In genomic region chr11:83088965-83089364, GRCh38 we compare ENCODE assay signal across 14 cellular contexts. TPM values are rescaled to one million over a fixed set of nuclear protein-coding genes. Genes with fewer than 3 reads are reported as not detected.
DNase-seq lines count a peak whose midpoint lies in the region; ATAC-seq and TF ChIP-seq lines count a peak whose summit lies in the region.
"Had no signal": no experiment of that assay in that cellular context is flagged by ENCODE, and none has a peak within 500 bp of the region (broad histone marks: within the 10 kb centered on the region; RNA-seq: fewer than 3 reads in every experiment).

No MANE protein-coding gene starts in this region.

- DNase-seq in DMS53 (lab: John Stamatoyannopoulos, UW) (peak; percentile 46), DMS53 treated with DMSO at 0.1 percent for 48 hours (lab: John Stamatoyannopoulos, UW; ENCODE audit: unreplicated experiment) (no peak), HCT116 (ENCODE audit: low read depth, low spot score) (no peak), T-helper 17 cell (no peak), foreskin keratinocyte (no peak), MG63 (no peak)
- DNase-seq in CD4-positive, alpha-beta memory T cell = no peak
- DNase-seq: activated CD4-positive, CD25-positive, alpha-beta regulatory T cell; dermis blood vessel endothelial cell; NCI-H1048; NCI-H345; pancreas had no signal

- H3K36me3 ChIP-seq in HCT116 (ENCODE audit: control insufficient read depth in 1 of 2, insufficient read depth in 2 of 2, low read length in 2 of 2) (no peaks in the 10 kb centered on the region), MG63 (no peaks in the 10 kb centered on the region)
- H3K36me3 ChIP-seq in CD4-positive, alpha-beta memory T cell (ENCODE audit: insufficient read depth, low read length) = no peaks in the 10 kb centered on the region
- H3K36me3 ChIP-seq: pancreas, thoracic aorta had no signal

- peak overlapping the region; percentile 61 for H3K27ac Mint-ChIP-seq in T-helper 17 cell
- H3K27ac Mint-ChIP-seq in CD4-positive, alpha-beta memory T cell = peak overlapping the region in 2 of 7 donors; percentile 38 to 42

- RAD21 ChIA-PET in HCT116 (lab: Charles Lee; ENCODE audit: low non-redundant PET in 1 of 2, low total read pairs in 2 of 2, uncharacterized antibody in 2 of 2, unreplicated experiment in 2 of 2) = no interaction called here

- no peak overlapping the region for H3K27ac ChIP-seq in HCT116 (ENCODE audit: low read depth, low read length)
- no peak overlapping the region for H3K27ac ChIP-seq in foreskin keratinocyte
- H3K27ac ChIP-seq in CD4-positive, alpha-beta memory T cell (ENCODE audit: low read depth, low read length) = no peak overlapping the region
- H3K27ac ChIP-seq: pancreas, thoracic aorta had no signal

- no peaks in the 10 kb centered on the region for H3K79me2 ChIP-seq in HCT116 (ENCODE audit: insufficient read depth, low read length)

- CTCF ChIA-PET in HCT116 (lab: Charles Lee) = interaction anchor here (1.0 kb wide), 1 partner anchor 161 kb away, joined by 3 read pairs; no protein-coding TSS in a partner anchor
- CTCF ChIA-PET in CD4-positive, alpha-beta memory T cell (lab: Charles Lee; ENCODE audit: partially characterized antibody) = interaction anchor here (0.9 to 1.3 kb wide), 4 partner anchors 11 to 161 kb away, joined by 3 to 8 read pairs (median 3); no protein-coding TSS in a partner anchor

- no peak overlapping the region for H3K4me2 ChIP-seq in HCT116 (ENCODE audit: low read length)

- H3K27me3 ChIP-seq in HCT116 (ENCODE audit: insufficient read depth, low read length) (no peaks in the 10 kb centered on the region), foreskin keratinocyte (no peaks in the 10 kb centered on the region), MG63 (no peaks in the 10 kb centered on the region)
- H3K27me3 ChIP-seq in CD4-positive, alpha-beta memory T cell (ENCODE audit: insufficient read depth, low read length) = no peaks in the 10 kb centered on the region
- H3K27me3 ChIP-seq: pancreas had no signal

- H3K9me3 ChIP-seq in HCT116 (ENCODE audit: control insufficient read depth in 1 of 2, insufficient read depth in 1 of 2, low read depth in 1 of 2, low read length in 2 of 2) (no peaks in the 10 kb centered on the region), T-helper 17 cell (ENCODE audit: control insufficient read depth, low read length, poor library complexity, severe bottlenecking) (no peaks in the 10 kb centered on the region), MG63 (no peaks in the 10 kb centered on the region)
- H3K9me3 ChIP-seq in CD4-positive, alpha-beta memory T cell (ENCODE audit: control insufficient read depth in 1 of 2, low read length in 2 of 2) = no peaks in the 10 kb centered on the region
- H3K9me3 ChIP-seq: pancreas, thoracic aorta had no signal

- H3K4me3 Mint-ChIP-seq in T-helper 17 cell = no peak overlapping the region
- H3K4me3 Mint-ChIP-seq in CD4-positive, alpha-beta memory T cell = no peak overlapping the region

- TF ChIP-seq RAD21 in HCT116 (IDR thresholded peaks at IDR 0.05; ENCODE audit: low read depth) = peak; percentile 33; the same call in 1 of the 2 replicates

- no peaks in the 10 kb centered on the region for H3K9me3 Mint-ChIP-seq in CD4-positive, alpha-beta memory T cell

- H3K27me3 Mint-ChIP-seq in T-helper 17 cell = no peaks in the 10 kb centered on the region
- no peaks in the 10 kb centered on the region for H3K27me3 Mint-ChIP-seq in CD4-positive, alpha-beta memory T cell

- no TSS peak for BruUV-seq in HCT116 (replicated peaks; lab: Mats Ljungman, UMichigan)

- TF ChIP-seq CTCF in HCT116 (IDR thresholded peaks at IDR 0.05 in 2 of 3, conservative IDR thresholded peaks at IDR 0.05 in 1 of 3; ENCODE audit: borderline replicate concordance in 1 of 3, insufficient read depth in 1 of 3, low read depth in 2 of 3, low read length in 2 of 3) (peak in 1 of 3 experiments; percentile 6; a peak in 1 of 6 replicates), foreskin keratinocyte (conservative IDR thresholded peaks at IDR 0.05) (peak; percentile 34)

- no peaks in the 10 kb centered on the region for H4K20me1 ChIP-seq in HCT116 (ENCODE audit: insufficient read depth)

- H3K4me1 ChIP-seq in HCT116 (ENCODE audit: control insufficient read depth in 1 of 2, insufficient read depth in 2 of 2, low read length in 2 of 2) (peaks cover 16 to 22% of the 10 kb centered on the region in 2 experiments), foreskin keratinocyte (peaks cover 9% of the 10 kb centered on the region)
- H3K4me1 ChIP-seq in CD4-positive, alpha-beta memory T cell (ENCODE audit: insufficient read depth, low read length) = no peaks in the 10 kb centered on the region

- H3K9ac ChIP-seq in HCT116 (ENCODE audit: low read length) = no peak overlapping the region

- H3K4me1 Mint-ChIP-seq in T-helper 17 cell = peaks cover 19% of the 10 kb centered on the region
- peaks cover 0 to 13% (median 12%) of the 10 kb centered on the region in 4 donors for H3K4me1 Mint-ChIP-seq in CD4-positive, alpha-beta memory T cell

- POLR2A ChIA-PET in HCT116 (lab: Charles Lee) = interaction anchor here (1.0 kb wide), 1 partner anchor 10 kb away, joined by 4 read pairs; no protein-coding TSS in a partner anchor
- POLR2A ChIA-PET in CD4-positive, alpha-beta memory T cell (lab: Charles Lee; ENCODE audit: partially characterized antibody) = interaction anchor here (0.6 to 1.4 kb wide), 2 partner anchors 14 to 17 kb away, joined by 4 to 6 read pairs; no protein-coding TSS in a partner anchor

- H3K36me3 Mint-ChIP-seq in T-helper 17 cell (ENCODE audit: low read depth) = no peaks in the 10 kb centered on the region
- H3K36me3 Mint-ChIP-seq in CD4-positive, alpha-beta memory T cell = no peaks in the 10 kb centered on the region

- intact Hi-C loops in HCT116 (cut with micrococcal nuclease) = loop anchor here (5.0 kb wide), 1 partner anchor 163 kb away; no protein-coding TSS in a partner anchor
- intact Hi-C loops in CD4-positive, alpha-beta memory T cell (cut with micrococcal nuclease) = loop anchor here (5.0 kb wide), 2 partner anchors 103 to 182 kb away; partner anchors contain the start of gene ANKRD42

- ATAC-seq in HCT116 (no peak; the same call in 1 of the 2 replicates), T-helper 17 cell (no peak), foreskin keratinocyte (no peak), HG03460 (IDR thresholded peaks at IDR 0.05; ENCODE audit: unreplicated experiment) (no peak)
- ATAC-seq: pancreas had no signal

- no peaks in the 10 kb centered on the region for H3K9me2 ChIP-seq in HCT116 (ENCODE audit: insufficient read depth)

- H3K4me3 ChIP-seq in HCT116 (replicated peaks in 1 of 2; ENCODE audit: low read depth in 1 of 2, low read length in 2 of 2) (no peak overlapping the region), MG63 (no peak overlapping the region)
- H3K4me3 ChIP-seq in CD4-positive, alpha-beta memory T cell (ENCODE audit: low read length in 2 of 2) = no peak overlapping the region
- H3K4me3 ChIP-seq: pancreas, thoracic aorta had no signal

- TF ChIP-seq POLR2A in HCT116 (IDR thresholded peaks at IDR 0.05; ENCODE audit: borderline replicate concordance, extremely low read depth, insufficient read depth, insufficient read length) = no peak

- no peak overlapping the region for H2AFZ ChIP-seq in HCT116 (ENCODE audit: low read depth, low read length, poor library complexity, severe bottlenecking)

TF ChIP-seq in HCT116, 20 proteins besides CTCF, POLR2A, EP300 and RAD21:
- TF ChIP-seq SRF (IDR thresholded peaks at IDR 0.05; ENCODE audit: low read depth) = no peak
- TF ChIP-seq YY1 (IDR thresholded peaks at IDR 0.05; ENCODE audit: extremely low read depth, insufficient replicate concordance, low read depth, low read length) = no peak
- TF ChIP-seq SP1 (IDR thresholded peaks at IDR 0.05; ENCODE audit: low read depth) = no peak
- no peak for TF ChIP-seq EZH2phosphoT487 (IDR thresholded peaks at IDR 0.05; ENCODE audit: borderline replicate concordance)
- TF ChIP-seq EZH2 (IDR thresholded peaks at IDR 0.05) = no peak
- no peak for TF ChIP-seq MAX (IDR thresholded peaks at IDR 0.05)
- no peak for TF ChIP-seq ATF3 (IDR thresholded peaks at IDR 0.05)
- no peak for TF ChIP-seq JUND (IDR thresholded peaks at IDR 0.05)
- no peak for TF ChIP-seq SIN3A (IDR thresholded peaks at IDR 0.05; ENCODE audit: low read depth)
TF ChIP-seq in HCT116: peak in this region for 0.

RNA-seq across cellular contexts. Expression of gene RAB30, which starts 17.3 kb away (rescaled TPM):
- 5.7 TPM for total RNA-seq in HCT116 (2021; ENCODE audit: unreplicated experiment)
- polyA plus RNA-seq in HCT116 (2012) = 1.4 and 2.8 TPM in 2 replicates
- 10 to 100 TPM; 33.9 to 47.7 TPM for total RNA-seq in T-helper 17 cell
- 3.5 and 4.7 TPM in 2 replicates for total RNA-seq in foreskin keratinocyte
- polyA plus RNA-seq in foreskin keratinocyte = 1.1 and 1.8 TPM in 2 replicates
- 10 to 100 TPM; 12.3 to 14.1 TPM for total RNA-seq in CD4-positive, alpha-beta memory T cell
- polyA plus RNA-seq in CD4-positive, alpha-beta memory T cell = 1 to 10 TPM; 5.0 to 8.9 TPM
- total RNA-seq in MG63 (2014; rRNA removed; shearing (Covaris generic); ENCODE audit: low replicate concordance) = 4.0 and 6.1 TPM in 2 replicates
